In genomic region chr14:96038558-96038919, GRCh38 we compare ENCODE assay signal across 8 cellular contexts. TPM values are rescaled to one million over a fixed set of nuclear protein-coding genes. Genes with fewer than 3 reads are reported as not detected.
A peak's percentile ranks its signal among the peaks of the same experiment; 100 is the strongest.
DNase-seq lines count a peak whose midpoint lies in the region; TF ChIP-seq lines count a peak whose summit lies in the region.

No MANE protein-coding gene starts in this region.

- peak overlapping the region; percentile 69 for H2AFZ ChIP-seq in KMS-11 (ENCODE audit: low read depth)
- peak overlapping the region; percentile 83 for H2AFZ ChIP-seq in osteoblast (ENCODE audit: low read length)

- H3K9ac ChIP-seq in KMS-11: no peak overlapping the region

- DNase-seq in Caki2 (ENCODE audit: low read depth): peak; percentile 29
- DNase-seq in coronary artery (ENCODE audit: low spot score): peak; percentile 60
- no peak for DNase-seq in osteoblast (ENCODE audit: insufficient read length, low spot score, missing footprints)
- no peak for DNase-seq in amniotic stem cell (lab: John Stamatoyannopoulos, UW)
- no peak for DNase-seq in GF-D8 (lab: John Stamatoyannopoulos, UW)
- no peak for DNase-seq in NCI-H446 (lab: John Stamatoyannopoulos, UW)
- DNase-seq in activated CD8-positive, alpha-beta memory T cell treated with anti-CD3 and anti-CD28 coated beads for 24 hours: no peak

- no peaks in the 10 kb centered on the region for H3K9me3 ChIP-seq in osteoblast (ENCODE audit: low read depth, low read length)

- H4K20me1 ChIP-seq in KMS-11 (ENCODE audit: insufficient read depth) (no peaks in the 10 kb centered on the region), osteoblast (ENCODE audit: insufficient read depth, low read length) (peaks cover 34% of the 10 kb centered on the region)

- H3K4me2 ChIP-seq in KMS-11: peak overlapping the region; percentile 76
- H3K4me2 ChIP-seq in osteoblast (ENCODE audit: insufficient read depth, low read length): peak overlapping the region; percentile 91

- no peaks in the 10 kb centered on the region for H3K79me2 ChIP-seq in KMS-11 (ENCODE audit: insufficient read depth, low read depth)
- H3K79me2 ChIP-seq in osteoblast (ENCODE audit: insufficient read depth, low read length): peaks cover 39% of the 10 kb centered on the region

- no peaks in the 10 kb centered on the region for H3K27me3 ChIP-seq in KMS-11 (ENCODE audit: insufficient read depth, low read depth)
- no peaks in the 10 kb centered on the region for H3K27me3 ChIP-seq in osteoblast (ENCODE audit: insufficient read depth, low read length)

- H3K4me3 ChIP-seq in KMS-11 (IDR thresholded peaks at IDR 0.05; ENCODE audit: insufficient read depth, low read depth, low read length): no peak overlapping the region
- H3K4me3 ChIP-seq in coronary artery: peak overlapping the region; percentile 85
- peak overlapping the region; percentile 88 for H3K4me3 ChIP-seq in osteoblast (ENCODE audit: insufficient read depth, low read length)

- H3K4me1 ChIP-seq in KMS-11 (ENCODE audit: low read depth, poor library complexity, severe bottlenecking): no peaks in the 10 kb centered on the region
- peaks cover 34% of the 10 kb centered on the region for H3K4me1 ChIP-seq in osteoblast (ENCODE audit: insufficient read depth, low read length)

- H3K27ac ChIP-seq in KMS-11 (no peak overlapping the region), coronary artery (peak overlapping the region; percentile 83 to 86), osteoblast (ENCODE audit: low read depth, low read length) (no peak overlapping the region)

- in situ Hi-C loops in Caki2 (cut with HindIII; ENCODE audit: low pct_unique_long_range_greater_than_20kb, low sequenced_read_pairs): no loop called here

- H3K36me3 ChIP-seq in KMS-11 (ENCODE audit: insufficient read depth): no peaks in the 10 kb centered on the region
- peaks cover 7% of the 10 kb centered on the region for H3K36me3 ChIP-seq in osteoblast (ENCODE audit: insufficient read depth, low read length)

- TF ChIP-seq CTCF in KMS-11 (conservative IDR thresholded peaks at IDR 0.05; ENCODE audit: low read depth, low read length) (no peak), coronary artery (IDR thresholded peaks at IDR 0.05) (no peak), osteoblast (IDR thresholded peaks at IDR 0.05; ENCODE audit: extremely low read depth, low read depth, low read length) (no peak)

RNA-seq across cellular contexts. Expression of gene C14orf132, which starts 0.6 kb away (rescaled TPM):
- 1.3 and 2.6 TPM in 2 replicates for total RNA-seq in Caki2 (2014; rRNA removed; shearing (Covaris generic); ENCODE audit: low replicate concordance)
- 40.2 and 41.5 TPM in 2 replicates for total RNA-seq in osteoblast

Comparison
In these comparisons a context has a peak if more than half of its experiments do, and no peak if none do; other contexts are left out.
1. DNase-seq: peak in Caki2 (single experiment) and coronary artery (single experiment); none in osteoblast (single experiment), amniotic stem cell (single experiment), GF-D8 (single experiment), NCI-H446 (0 of 2) and activated CD8-positive, alpha-beta memory T cell treated with anti-CD3 and anti-CD28 coated beads for 24 hours (single experiment).
2. H3K27ac ChIP-seq: peak in coronary artery (2 of 2); none in KMS-11 (single experiment) and osteoblast (single experiment).
3. RNA of gene C14orf132, which starts 0.6 kb away (total RNA-seq): 40.2 to 41.5 TPM in osteoblast; 1.3 to 2.6 TPM in Caki2; every median in the first group is over 10 times any median in the second.